ENCODE assay signal across 22 cellular contexts in the genomic region with DNA sequence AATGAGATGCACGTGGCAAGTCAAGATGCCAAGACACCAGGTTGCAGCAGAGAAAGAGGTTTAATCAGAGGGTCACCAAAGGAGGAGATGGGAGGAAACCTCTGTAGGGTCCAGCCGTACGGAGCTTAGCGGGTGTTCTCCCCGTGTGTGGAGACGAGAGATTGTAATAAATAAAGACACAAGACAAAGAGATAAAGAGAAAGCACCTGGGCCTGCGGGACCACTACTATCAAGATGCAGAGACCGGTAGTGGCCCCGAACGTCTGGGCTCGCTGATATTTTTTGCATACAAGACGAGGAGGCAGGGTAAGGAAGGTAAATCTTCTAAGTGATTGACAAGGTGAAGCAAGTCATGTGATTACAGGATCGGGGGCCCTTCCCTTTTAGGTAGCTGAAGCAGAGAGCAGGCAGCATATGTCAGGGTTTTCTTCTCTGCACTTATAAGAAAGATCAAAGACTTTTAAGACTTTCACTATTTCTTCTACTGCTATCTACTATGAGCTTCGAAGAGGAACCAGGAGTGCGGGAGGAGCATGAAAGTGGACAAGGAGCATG. TPM values are rescaled to one million over a fixed set of nuclear protein-coding genes. Genes with fewer than 3 reads are reported as not detected.
A peak's percentile ranks its signal among the peaks of the same experiment; 100 is the strongest.
DNase-seq lines count a peak whose midpoint lies in the region; ATAC-seq, FAIRE-seq and TF ChIP-seq lines count a peak whose summit lies in the region.
"Had no signal": no experiment of that assay in that cellular context is flagged by ENCODE, and none has a peak within 500 bp of the region (broad histone marks: within the 10 kb centered on the region; RNA-seq: fewer than 3 reads in every experiment).

No MANE protein-coding gene starts in this region.

- TF ChIP-seq CTCF in natural killer cell (IDR thresholded peaks at IDR 0.05), result no peak
- no peak for TF ChIP-seq CTCF in esophagus muscularis mucosa (IDR thresholded peaks at IDR 0.05)
- TF ChIP-seq CTCF in kidney (IDR thresholded peaks at IDR 0.05; ENCODE audit: borderline replicate concordance, extremely low read depth, insufficient read depth), result no peak

- no peak for TF ChIP-seq POLR2A in esophagus muscularis mucosa (IDR thresholded peaks at IDR 0.05; ENCODE audit: low read depth)

- CTCF ChIA-PET in activated CD4-positive, alpha-beta T cell treated with anti-CD3 and anti-CD28 coated beads, Interleukin-2, amount 10 ng/mL, durations not matched to agents 7 days and 5 days (lab: Charles Lee), result interaction anchor here (1.2 kb wide), 1 partner anchor 126 kb away, joined by 3 read pairs; no protein-coding TSS in a partner anchor

- no peak overlapping the region for H3K27ac Mint-ChIP-seq in activated CD4-positive, alpha-beta T cell treated with anti-CD3 and anti-CD28 coated beads, Interleukin-2, amount 10 ng/mL, durations not matched to agents 7 days and 5 days
- H3K27ac Mint-ChIP-seq in natural killer cell treated with Interleukin-12 subunit alpha and Interleukin-12 subunit beta and Interleukin-15 and Interleukin-18, amount 100 ng/mL, for 72 hours, result peak overlapping the region; percentile 11 to 18
- H3K27ac Mint-ChIP-seq in natural killer cell, result no peak overlapping the region

- H3K27me3 ChIP-seq in esophagus muscularis mucosa, result no peaks in the 10 kb centered on the region

- intact Hi-C loops in natural killer cell (cut with micrococcal nuclease) (no loop called here), esophagus muscularis mucosa (cut with DNase I) (no loop called here), kidney (cut with DNase I) (no loop called here)

- H3K36me3 ChIP-seq in esophagus muscularis mucosa, result peaks cover 10 to 69% (median 38%) of the 10 kb centered on the region in 4 donors
- peaks cover 2 to 12% of the 10 kb centered on the region in 2 donors for H3K36me3 ChIP-seq in kidney (ENCODE audit: control insufficient read depth in 1 of 2, insufficient read depth in 2 of 2, low read length in 2 of 2)
- H3K36me3 ChIP-seq: HAP-1 had no signal

- POLR2A ChIA-PET in activated CD4-positive, alpha-beta T cell treated with anti-CD3 and anti-CD28 coated beads, Interleukin-2, amount 10 ng/mL, durations not matched to agents 7 days and 5 days (lab: Charles Lee), result no interaction called here

- H3K9me3 ChIP-seq in esophagus muscularis mucosa (no peaks in the 10 kb centered on the region), kidney (ENCODE audit: control insufficient read depth in 1 of 2, low read length in 2 of 2) (no peaks in the 10 kb centered on the region)
- H3K9me3 ChIP-seq: HAP-1 had no signal

- DNase-seq in activated CD4-positive, alpha-beta T cell treated with anti-CD3 and anti-CD28 coated beads, Interleukin-2, amount 10 ng/mL, durations not matched to agents 7 days and 5 days, result no peak
- no peak for DNase-seq in activated CD4-positive, alpha-beta T cell treated with anti-CD3 and anti-CD28 coated beads for 1 hour
- DNase-seq in natural killer cell treated with Interleukin-12 subunit alpha and Interleukin-12 subunit beta and Interleukin-15 and Interleukin-18, amount 100 ng/mL, for 72 hours (ENCODE audit: low spot score), result no peak
- no peak for DNase-seq in natural killer cell
- DNase-seq in esophagus muscularis mucosa (ENCODE audit: extremely low spot score), result no peak
- no peak for DNase-seq in kidney
- no peak for DNase-seq in NCI-H510A treated with DMSO at 0.1 percent for 48 hours (lab: John Stamatoyannopoulos, UW)
- no peak for DNase-seq in HCEC 1CT
- DNase-seq: C1 segment of cervical spinal cord, Calu3, NCI-H1417, NCI-H1930, NCI-H2171, NCI-H446 treated with DMSO at 0.1 percent for 48 hours, NCI-H82 had no signal

- peaks cover 9 to 61% (median 49%) of the 10 kb centered on the region in 4 donors for H3K4me1 ChIP-seq in esophagus muscularis mucosa
- H3K4me1 ChIP-seq in kidney (ENCODE audit: control insufficient read depth in 1 of 2, insufficient read depth in 1 of 2, low read depth in 1 of 2, low read length in 2 of 2), result peaks cover 9 to 14% of the 10 kb centered on the region in 2 donors
- H3K4me1 ChIP-seq: HAP-1 had no signal

- H3K9ac ChIP-seq in kidney (ENCODE audit: low read length in 2 of 2), result no peak overlapping the region

- H3K27me3 Mint-ChIP-seq in activated CD4-positive, alpha-beta T cell treated with anti-CD3 and anti-CD28 coated beads, Interleukin-2, amount 10 ng/mL, durations not matched to agents 7 days and 5 days, result no peaks in the 10 kb centered on the region
- H3K27me3 Mint-ChIP-seq in natural killer cell treated with Interleukin-12 subunit alpha and Interleukin-12 subunit beta and Interleukin-15 and Interleukin-18, amount 100 ng/mL, for 72 hours, result peaks cover 0 to 13% of the 10 kb centered on the region in 2 donors
- H3K27me3 Mint-ChIP-seq in natural killer cell (ENCODE audit: low read depth in 2 of 2), result peaks cover under 1 to 11% of the 10 kb centered on the region in 2 donors

- H3K4me3 ChIP-seq in esophagus muscularis mucosa (no peak overlapping the region), kidney (ENCODE audit: low read length in 2 of 2) (no peak overlapping the region)
- H3K4me3 ChIP-seq: GM12878, HAP-1 had no signal

- no peak for ATAC-seq in natural killer cell treated with Interleukin-12 subunit alpha and Interleukin-12 subunit beta and Interleukin-15 and Interleukin-18, amount 100 ng/mL, for 72 hours
- no peak for ATAC-seq in natural killer cell
- ATAC-seq: GM12878, Panc1 had no signal

- peaks cover 45% of the 10 kb centered on the region for H3K4me1 Mint-ChIP-seq in activated CD4-positive, alpha-beta T cell treated with anti-CD3 and anti-CD28 coated beads, Interleukin-2, amount 10 ng/mL, durations not matched to agents 7 days and 5 days
- H3K4me1 Mint-ChIP-seq in natural killer cell treated with Interleukin-12 subunit alpha and Interleukin-12 subunit beta and Interleukin-15 and Interleukin-18, amount 100 ng/mL, for 72 hours (ENCODE audit: low read depth in 2 of 2), result peaks cover 26 to 34% of the 10 kb centered on the region in 2 donors
- H3K4me1 Mint-ChIP-seq in natural killer cell, result peaks cover 9 to 13% of the 10 kb centered on the region in 2 donors

- no peak for FAIRE-seq in kidney (lab: Jason Lieb, UNC)
- FAIRE-seq: GM12878, GM18507 had no signal

- peaks cover 10% of the 10 kb centered on the region for H3K36me3 Mint-ChIP-seq in activated CD4-positive, alpha-beta T cell treated with anti-CD3 and anti-CD28 coated beads, Interleukin-2, amount 10 ng/mL, durations not matched to agents 7 days and 5 days (ENCODE audit: low read depth)
- no peaks in the 10 kb centered on the region for H3K36me3 Mint-ChIP-seq in natural killer cell treated with Interleukin-12 subunit alpha and Interleukin-12 subunit beta and Interleukin-15 and Interleukin-18, amount 100 ng/mL, for 72 hours
- no peaks in the 10 kb centered on the region for H3K36me3 Mint-ChIP-seq in natural killer cell

- H3K4me3 Mint-ChIP-seq in activated CD4-positive, alpha-beta T cell treated with anti-CD3 and anti-CD28 coated beads, Interleukin-2, amount 10 ng/mL, durations not matched to agents 7 days and 5 days, result peak overlapping the region; percentile 14
- no peak overlapping the region for H3K4me3 Mint-ChIP-seq in natural killer cell treated with Interleukin-12 subunit alpha and Interleukin-12 subunit beta and Interleukin-15 and Interleukin-18, amount 100 ng/mL, for 72 hours
- no peak overlapping the region for H3K4me3 Mint-ChIP-seq in natural killer cell

- 76% methylated on average over 15 of the region's 15 CpGs for WGBS in esophagus muscularis mucosa

- no peak for TF ChIP-seq EP300 in esophagus muscularis mucosa (IDR thresholded peaks at IDR 0.05)

- H3K9me3 Mint-ChIP-seq in activated CD4-positive, alpha-beta T cell treated with anti-CD3 and anti-CD28 coated beads, Interleukin-2, amount 10 ng/mL, durations not matched to agents 7 days and 5 days, result no peaks in the 10 kb centered on the region
- H3K9me3 Mint-ChIP-seq in natural killer cell treated with Interleukin-12 subunit alpha and Interleukin-12 subunit beta and Interleukin-15 and Interleukin-18, amount 100 ng/mL, for 72 hours, result no peaks in the 10 kb centered on the region
- H3K9me3 Mint-ChIP-seq in natural killer cell, result no peaks in the 10 kb centered on the region

- H3K27ac ChIP-seq in esophagus muscularis mucosa (replicated peaks in 1 of 4) (peak overlapping the region; percentile 84 to 89 (median 87)), kidney (ENCODE audit: low read depth in 2 of 2, low read length in 2 of 2) (no peak overlapping the region)

RNA-seq across cellular contexts. Expression of a gene that starts 41.2 kb away (rescaled TPM):
- total RNA-seq in activated CD4-positive, alpha-beta T cell treated with anti-CD3 and anti-CD28 coated beads, Interleukin-2, amount 10 ng/mL, durations not matched to agents 7 days and 5 days, result not detected
- total RNA-seq in natural killer cell treated with Interleukin-12 subunit alpha and Interleukin-12 subunit beta and Interleukin-15 and Interleukin-18, amount 100 ng/mL, for 72 hours, result not detected
- total RNA-seq in natural killer cell (under 1 TPM in 1 of 3 donors, not detected in 2; 0.38 TPM), esophagus muscularis mucosa (1 to 10 TPM; 2.3 to 5.0 (median 4.3) TPM), kidney (4.7 TPM)
- 2.3 TPM for polyA plus RNA-seq in kidney (ENCODE audit: insufficient read depth, low read depth, low replicate concordance)
- total RNA-seq: A172, Calu3, GM12878, LHCN-M2 had no signal
- polyA plus RNA-seq: GM12878 had no signal

RNA-seq across cellular contexts. Expression of a gene that starts 41.4 kb away (rescaled TPM):
- not detected for total RNA-seq in activated CD4-positive, alpha-beta T cell treated with anti-CD3 and anti-CD28 coated beads, Interleukin-2, amount 10 ng/mL, durations not matched to agents 7 days and 5 days
- total RNA-seq in natural killer cell treated with Interleukin-12 subunit alpha and Interleukin-12 subunit beta and Interleukin-15 and Interleukin-18, amount 100 ng/mL, for 72 hours, result under 1 TPM in 1 of 2 donors, not detected in 1; 0.19 TPM
- total RNA-seq in natural killer cell, result under 1 TPM in 2 of 3 donors, not detected in 1; 0.10 to 0.14 TPM
- 10 to 100 TPM; 12.5 to 17.0 (median 12.6) TPM for total RNA-seq in esophagus muscularis mucosa
- 18.1 TPM for total RNA-seq in kidney
- 7.6 TPM for polyA plus RNA-seq in kidney (ENCODE audit: insufficient read depth, low read depth, low replicate concordance)
- total RNA-seq: A172, Calu3, G401, LHCN-M2 had no signal

RNA-seq across cellular contexts. Expression of a gene that starts 55.6 kb away (rescaled TPM):
- total RNA-seq in activated CD4-positive, alpha-beta T cell treated with anti-CD3 and anti-CD28 coated beads, Interleukin-2, amount 10 ng/mL, durations not matched to agents 7 days and 5 days, result 1 to 10 TPM; 9.1 to 9.3 TPM
- total RNA-seq in natural killer cell treated with Interleukin-12 subunit alpha and Interleukin-12 subunit beta and Interleukin-15 and Interleukin-18, amount 100 ng/mL, for 72 hours, result 1 to 10 TPM; 2.3 to 4.0 TPM
- total RNA-seq in natural killer cell (10 to 100 TPM in 1 of 3 donors, 1 to 10 TPM in 2; 2.0 to 10.6 (median 3.8) TPM), esophagus muscularis mucosa (10 to 100 TPM; 44.4 to 61.1 (median 54.9) TPM), kidney (33.0 TPM)
- polyA plus RNA-seq in kidney (ENCODE audit: insufficient read depth, low read depth, low replicate concordance), result 6.2 TPM

Comparison
In these comparisons a context has a peak if more than half of its experiments do, and no peak if none do; other contexts are left out.
1. H3K27ac Mint-ChIP-seq: peak in natural killer cell treated with Interleukin-12 subunit alpha and Interleukin-12 subunit beta and Interleukin-15 and Interleukin-18, amount 100 ng/mL, for 72 hours (2 of 2); none in activated CD4-positive, alpha-beta T cell treated with anti-CD3 and anti-CD28 coated beads, Interleukin-2, amount 10 ng/mL, durations not matched to agents 7 days and 5 days (single experiment) and natural killer cell (0 of 2).
2. H3K27ac ChIP-seq: peak in esophagus muscularis mucosa (4 of 4); none in kidney (0 of 2).
3. RNA of a gene that starts 41.4 kb away (total RNA-seq): 18.1 TPM in kidney (single experiment) and 12.5 to 17.0 TPM in esophagus muscularis mucosa; 0.19 TPM in natural killer cell treated with Interleukin-12 subunit alpha and Interleukin-12 subunit beta and Interleukin-15 and Interleukin-18, amount 100 ng/mL, for 72 hours, 0.10 to 0.14 TPM in natural killer cell and not detected in activated CD4-positive, alpha-beta T cell treated with anti-CD3 and anti-CD28 coated beads, Interleukin-2, amount 10 ng/mL, durations not matched to agents 7 days and 5 days; every median in the first group is over 10 times any median in the second.